Comparison of ENCODE assay signal across 25 cellular contexts in the genomic region with DNA sequence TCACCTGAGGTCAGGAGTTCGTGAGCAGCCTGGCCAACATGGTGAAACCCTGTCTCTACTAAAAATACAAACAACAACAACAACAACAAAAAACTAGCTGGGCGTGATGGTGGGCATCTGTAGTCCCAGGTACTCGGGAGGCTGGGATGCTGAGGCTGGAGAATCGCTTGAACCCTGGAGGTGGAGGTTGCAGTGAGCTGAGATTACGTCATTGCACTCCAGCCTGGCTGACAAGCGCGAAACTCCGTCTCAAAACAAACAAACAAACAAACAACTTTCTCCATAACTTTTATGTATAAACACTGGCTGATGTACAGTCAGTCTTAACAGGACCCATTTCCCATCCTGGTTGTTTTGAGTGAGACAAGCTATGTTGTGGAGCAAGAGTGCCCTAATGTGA. TPM values are rescaled to one million over a fixed set of nuclear protein-coding genes. Genes with fewer than 3 reads are reported as not detected.
DNase-seq lines count a peak whose midpoint lies in the region; ATAC-seq, FAIRE-seq and TF ChIP-seq lines count a peak whose summit lies in the region.
"Had no signal": no experiment of that assay in that cellular context is flagged by ENCODE, and none has a peak within 500 bp of the region (broad histone marks: within the 10 kb centered on the region; RNA-seq: fewer than 3 reads in every experiment).

No MANE protein-coding gene starts in this region.

- 47% methylated on average over 8 of the region's 8 CpGs for WGBS in HepG2 (ENCODE audit: low lambda C conversion rate)
- WGBS in right lobe of liver (ENCODE audit: insufficient coverage, low coverage, low lambda C conversion rate, missing lambda C conversion rate): 52% methylated on average over 6 of the region's 8 CpGs
- WGBS in K562 (ENCODE audit: insufficient coverage, low coverage, missing lambda C conversion rate): 1% methylated on average over 8 of the region's 8 CpGs
- WGBS in lung, 2 donors: 85 to 93% methylated on average over 8 of the region's 8 CpGs

- H3K4me1 ChIP-seq in HepG2 (ENCODE audit: insufficient read depth, low read length) (peaks cover 31% of the 10 kb centered on the region), right lobe of liver (no peaks in the 10 kb centered on the region), K562 (replicated peaks in 1 of 2; ENCODE audit: control insufficient read depth in 2 of 2, insufficient read depth in 2 of 2, low read length in 2 of 2) (peaks cover 0 to 8% of the 10 kb centered on the region in 2 experiments; a peak in 2 of 5 replicates), lung (ENCODE audit: control insufficient read depth in 2 of 2, insufficient read depth in 2 of 2, low read length in 2 of 2) (no peaks in the 10 kb centered on the region)
- H3K4me1 ChIP-seq: A549, BE2C, Caco-2 had no signal

- intact Hi-C loops in HepG2 (cut with micrococcal nuclease; ENCODE audit: unreplicated experiment) (no loop called here), right lobe of liver (cut with DNase I) (no loop called here), K562 (cut with micrococcal nuclease) (no loop called here)

- no peaks in the 10 kb centered on the region for H3K4me1 Mint-ChIP-seq in osteocyte (ENCODE audit: unreplicated experiment)

- H3K9me3 ChIP-seq in HepG2 (ENCODE audit: low read length): no peaks in the 10 kb centered on the region
- no peaks in the 10 kb centered on the region for H3K9me3 ChIP-seq in right lobe of liver
- H3K9me3 ChIP-seq in K562 (replicated peaks; ENCODE audit: control insufficient read depth, insufficient read depth, low read depth, low read length): no peaks in the 10 kb centered on the region
- peaks cover 0 to 1% of the 10 kb centered on the region in 2 donors for H3K9me3 ChIP-seq in lung (ENCODE audit: control insufficient read depth in 2 of 2, insufficient read depth in 1 of 2, low read length in 1 of 2)
- H3K9me3 ChIP-seq: A549, BE2C, BLaER1, Caco-2 had no signal

- FAIRE-seq in HepG2 (lab: Jason Lieb, UNC) (no peak), K562 (lab: Jason Lieb, UNC) (no peak)
- FAIRE-seq: A549, D721Med, G401.6, GM12891, GM19239 had no signal

- no peak overlapping the region for H3K4me3 Mint-ChIP-seq in osteocyte (ENCODE audit: unreplicated experiment)
- H3K4me3 Mint-ChIP-seq: CD4-positive, alpha-beta T cell; CD8-positive, alpha-beta T cell had no signal

- H2AFZ ChIP-seq in HepG2 (ENCODE audit: low read length) (no peak overlapping the region), K562 (ENCODE audit: low read depth, low read length) (no peak overlapping the region)

- no peak overlapping the region for H3K27ac Mint-ChIP-seq in osteocyte (ENCODE audit: unreplicated experiment)
- H3K27ac Mint-ChIP-seq: CD4-positive, alpha-beta T cell; CD8-positive, alpha-beta T cell had no signal

- H3K27ac ChIP-seq in HepG2 (ENCODE audit: extremely low read length, insufficient read depth, low read length): no peak overlapping the region
- no peak overlapping the region for H3K27ac ChIP-seq in right lobe of liver
- no peak overlapping the region for H3K27ac ChIP-seq in K562 (ENCODE audit: extremely low read depth, low read depth, low read length)
- no peak overlapping the region for H3K27ac ChIP-seq in lung (ENCODE audit: low read depth in 1 of 2, low read length in 1 of 2)
- H3K27ac ChIP-seq: 22Rv1, A549, BLaER1 had no signal

- H3K36me3 ChIP-seq in HepG2 (replicated peaks in 1 of 2; ENCODE audit: control insufficient read depth in 1 of 2, insufficient read depth in 2 of 2, low read length in 2 of 2) (no peaks in the 10 kb centered on the region), right lobe of liver (no peaks in the 10 kb centered on the region), K562 (ENCODE audit: control insufficient read depth, insufficient read depth, low read length) (no peaks in the 10 kb centered on the region), lung (ENCODE audit: control insufficient read depth in 2 of 2, insufficient read depth in 2 of 2, low read length in 2 of 2) (no peaks in the 10 kb centered on the region)
- H3K36me3 ChIP-seq: BE2C, BLaER1 had no signal

- no peak overlapping the region for H3K4me3 ChIP-seq in HepG2 (replicated peaks in 1 of 3; ENCODE audit: insufficient read depth in 1 of 3, low read depth in 2 of 3, low read length in 3 of 3)
- H3K4me3 ChIP-seq in right lobe of liver: no peak overlapping the region
- H3K4me3 ChIP-seq in K562: no peak overlapping the region
- no peak overlapping the region for H3K4me3 ChIP-seq in lung
- H3K4me3 ChIP-seq: A549, BLaER1 had no signal

- TF ChIP-seq EP300 in HepG2 (IDR thresholded peaks at IDR 0.05; ENCODE audit: low read depth in 2 of 2, low read length in 2 of 2): no peak
- TF ChIP-seq EP300 in HepG2 (CRISPR knock-in tag; IDR thresholded peaks at IDR 0.05; ENCODE audit: borderline replicate concordance): no peak
- TF ChIP-seq EP300 in K562 (IDR thresholded peaks at IDR 0.05; ENCODE audit: low read length): no peak

- H3K27me3 Mint-ChIP-seq in osteocyte (ENCODE audit: unreplicated experiment): no peaks in the 10 kb centered on the region
- H3K27me3 Mint-ChIP-seq: CD4-positive, alpha-beta T cell had no signal

- no peaks in the 10 kb centered on the region for H3K9me3 Mint-ChIP-seq in osteocyte (ENCODE audit: unreplicated experiment)
- H3K9me3 Mint-ChIP-seq: CD4-positive, alpha-beta T cell; CD8-positive, alpha-beta T cell had no signal

- DNase-seq in HepG2 (ENCODE audit: low spot score): no peak
- DNase-seq in right lobe of liver: no peak
- no peak for DNase-seq in K562 (ENCODE audit: extremely low read depth in 1 of 4, low spot score in 3 of 4)
- peak; percentile 5 for DNase-seq in lung (ENCODE audit: low spot score)
- peak; percentile 25 for DNase-seq in osteocyte (ENCODE audit: extremely low spot score, unreplicated experiment)
- DNase-seq in cerebellar cortex (ENCODE audit: low spot score): no peak
- DNase-seq in T-helper 1 cell: no peak
- DNase-seq: AML-193; BE2C; C1 segment of cervical spinal cord; Caco-2; Calu3; CD4-positive, alpha-beta T cell; DMS79 treated with DMSO at 0.1 percent for 48 hours; GF-D8 had no signal

- H3K27me3 ChIP-seq in HepG2 (ENCODE audit: control insufficient read depth in 1 of 2, insufficient read depth in 2 of 2, low read length in 2 of 2) (no peaks in the 10 kb centered on the region; a peak in 1 of 5 replicates), right lobe of liver (no peaks in the 10 kb centered on the region), K562 (ENCODE audit: control insufficient read depth in 2 of 2, insufficient read depth in 2 of 2, low read length in 2 of 2) (peaks cover 0 to 6% of the 10 kb centered on the region in 2 experiments; a peak in 2 of 5 replicates), lung (ENCODE audit: control insufficient read depth, insufficient read depth) (no peaks in the 10 kb centered on the region)
- H3K27me3 ChIP-seq: BLaER1 had no signal

- TF ChIP-seq CTCF in HepG2 (CRISPR knock-in tag; IDR thresholded peaks at IDR 0.05) (no peak), right lobe of liver (IDR thresholded peaks at IDR 0.05) (no peak), K562 (IDR thresholded peaks at IDR 0.05 in 2 of 3, conservative IDR thresholded peaks at IDR 0.05 in 1 of 3; ENCODE audit: insufficient read depth in 2 of 3, low read depth in 1 of 3, low read length in 3 of 3) (no peak), lung (IDR thresholded peaks at IDR 0.05; ENCODE audit: control extremely low read depth, extremely low read depth) (no peak), osteocyte (IDR thresholded peaks at IDR 0.05) (no peak)

- H3K9me1 ChIP-seq in K562 (ENCODE audit: control insufficient read depth, insufficient read depth, low read length): no peaks in the 10 kb centered on the region

- POLR2A ChIA-PET in HepG2 (lab: Yijun Ruan, JAX): no interaction called here
- POLR2A ChIA-PET in K562 (lab: Yijun Ruan, JAX): interaction anchor here (0.8 kb wide), 1 partner anchor 13 kb away, joined by 3 read pairs; no protein-coding TSS in a partner anchor

- no peak overlapping the region for H3K4me2 ChIP-seq in HepG2 (ENCODE audit: low read depth, low read length)
- H3K4me2 ChIP-seq in K562 (ENCODE audit: insufficient read depth, low read length): no peak overlapping the region
- H3K4me2 ChIP-seq: A549, BLaER1 had no signal

- H3K36me3 Mint-ChIP-seq in osteocyte (ENCODE audit: unreplicated experiment): no peaks in the 10 kb centered on the region
- H3K36me3 Mint-ChIP-seq: CD8-positive, alpha-beta T cell had no signal

- no peak for TF ChIP-seq RAD21 in HepG2 (CRISPR knock-in tag; IDR thresholded peaks at IDR 0.05)
- no peak for TF ChIP-seq RAD21 in K562 (CRISPR knock-in tag; conservative IDR thresholded peaks at IDR 0.05 in 1 of 2, IDR thresholded peaks at IDR 0.05 in 1 of 2)

- H3K9ac ChIP-seq in HepG2 (ENCODE audit: insufficient read depth, low read depth, low read length) (no peak overlapping the region), K562 (ENCODE audit: insufficient read depth in 1 of 2, low read depth in 2 of 2, low read length in 2 of 2) (no peak overlapping the region)
- H3K9ac ChIP-seq: BLaER1 had no signal

- TF ChIP-seq POLR2A in HepG2 (IDR thresholded peaks at IDR 0.05; ENCODE audit: insufficient read depth in 1 of 2, low read depth in 2 of 2, low read length in 2 of 2): no peak
- no peak for TF ChIP-seq POLR2A in right lobe of liver (IDR thresholded peaks at IDR 0.05)
- TF ChIP-seq POLR2A in K562 (conservative IDR thresholded peaks at IDR 0.05): no peak

- H3K79me2 ChIP-seq in HepG2 (ENCODE audit: insufficient read depth, low read length) (no peaks in the 10 kb centered on the region), K562 (ENCODE audit: control insufficient read depth, insufficient read depth, low read length) (no peaks in the 10 kb centered on the region)

- CTCF ChIA-PET in HepG2 (lab: Yijun Ruan, JAX; ENCODE audit: low intra/inter-chr PET ratio, low total read pairs) (no interaction called here), K562 (lab: Yijun Ruan, JAX; ENCODE audit: low intra/inter-chr PET ratio) (no interaction called here)

- ATAC-seq in HepG2: no peak
- no peak for ATAC-seq in right lobe of liver
- ATAC-seq in K562: no peak
- no peak for ATAC-seq in lung (ENCODE audit: insufficient read depth, low FRiP score)
- ATAC-seq in GM21423 (IDR thresholded peaks at IDR 0.05; ENCODE audit: unreplicated experiment): no peak
- ATAC-seq: A549; CD8-positive, alpha-beta T cell had no signal

- H4K20me1 ChIP-seq in HepG2 (ENCODE audit: insufficient read depth, low read length): no peaks in the 10 kb centered on the region
- H4K20me1 ChIP-seq in K562 (replicated peaks; ENCODE audit: control insufficient read depth, insufficient read depth, low read length): no peaks in the 10 kb centered on the region; the same call in 1 of the 2 replicates
- H4K20me1 ChIP-seq: BLaER1 had no signal

- BruUV-seq in HepG2 (replicated peaks; lab: Mats Ljungman, UMichigan) (no TSS peak), K562 (replicated peaks; lab: Mats Ljungman, UMichigan) (no TSS peak)

- in situ Hi-C loops in HepG2 (cut with HindIII; ENCODE audit: extremely low pct_ligation_motif_present, low pct_unique_long_range_greater_than_20kb): no loop called here
- in situ Hi-C loops in K562 (cut with MboI): loop anchor here (25.0 kb wide), 1 partner anchor 778 kb away; no protein-coding TSS in a partner anchor

RNA-seq across cellular contexts. Expression of a gene that starts 5.8 kb away (rescaled TPM):
- total RNA-seq in HepG2 (2016; rRNA removed; fragmentation: Illumina TruSeq; extraction: Trizol): not detected in 2 replicates
- not detected in 2 replicates for total RNA-seq in HepG2 (2016; cell fraction: cytosol; rRNA removed; fragmentation: Illumina TruSeq; extraction: Trizol; ENCODE audit: low read depth)
- not detected in 2 replicates for total RNA-seq in HepG2 (2016; cell fraction: insoluble cytoplasmic fraction; rRNA removed; fragmentation: Illumina TruSeq; extraction: Trizol)
- total RNA-seq in HepG2 (2016; cell fraction: membrane; rRNA removed; fragmentation: Illumina TruSeq; extraction: Trizol): not detected in 2 replicates
- total RNA-seq in HepG2 (2016; cell fraction: nucleus; rRNA removed; fragmentation: Illumina TruSeq; extraction: Trizol): not detected in 2 replicates
- not detected in 2 replicates for polyA plus RNA-seq in HepG2 (2011; rRNA removed)
- polyA plus RNA-seq in HepG2 (2011; cell fraction: cytosol; rRNA removed): not detected in 2 replicates
- not detected in 2 replicates for polyA plus RNA-seq in HepG2 (2011; cell fraction: nucleus; rRNA removed)
- polyA plus RNA-seq in HepG2 (2012): not detected in 2 replicates
- not detected in 2 replicates for polyA plus RNA-seq in HepG2 (2016; cell fraction: cytosol; fragmentation: Illumina TruSeq; extraction: Trizol; ENCODE audit: low read depth)
- not detected in 2 replicates for polyA plus RNA-seq in HepG2 (2016; cell fraction: insoluble cytoplasmic fraction; fragmentation: Illumina TruSeq; extraction: Trizol; ENCODE audit: low read depth)
- not detected in 2 replicates for polyA plus RNA-seq in HepG2 (2016; cell fraction: membrane; fragmentation: Illumina TruSeq; extraction: Trizol; ENCODE audit: low read depth)
- polyA plus RNA-seq in HepG2 (2016; cell fraction: nucleus; fragmentation: Illumina TruSeq; extraction: Trizol; ENCODE audit: insufficient read depth, low read depth): not detected in 2 replicates
- polyA minus RNA-seq in HepG2 (2011; rRNA and poly(A)+ RNA removed; ENCODE audit: low replicate concordance): not detected in 2 replicates
- polyA minus RNA-seq in HepG2 (2011; cell fraction: cytosol; rRNA and poly(A)+ RNA removed): not detected in 2 replicates
- not detected in 2 replicates for polyA minus RNA-seq in HepG2 (2011; cell fraction: nucleus; rRNA and poly(A)+ RNA removed)
- not detected for total RNA-seq in right lobe of liver
- total RNA-seq in K562 (2011; cell fraction: chromatin; rRNA removed; ENCODE audit: low replicate concordance): not detected in 2 replicates
- not detected in 2 replicates for total RNA-seq in K562 (2011; cell fraction: nucleolus; rRNA removed)
- total RNA-seq in K562 (2011; cell fraction: nucleoplasm; rRNA removed): not detected in 2 replicates
- not detected in 2 replicates for total RNA-seq in K562 (2014; rRNA removed)
- total RNA-seq in K562 (2014; rRNA removed; fragmentation: Illumina TruSeq; extraction: Trizol): not detected in 2 replicates
- total RNA-seq in K562 (2015; rRNA removed; fragmentation: Illumina TruSeq; extraction: Trizol): not detected in 2 replicates
- total RNA-seq in K562 (2021): not detected in 2 replicates
- not detected in 2 replicates for polyA plus RNA-seq in K562 (2011; rRNA removed)
- not detected in 2 replicates for polyA plus RNA-seq in K562 (2011; cell fraction: cytosol; rRNA removed)
- not detected in 2 replicates for polyA plus RNA-seq in K562 (2011; cell fraction: nucleus; rRNA removed)
- polyA plus RNA-seq in K562 (2012): not detected in 2 replicates
- polyA plus RNA-seq in K562 (2014; fragmentation: Illumina TruSeq; extraction: Trizol): not detected in 2 replicates
- polyA plus RNA-seq in K562 (2014; fragmentation: Nextera tagmentation; extraction: Ambion mirVana): not detected
- not detected in 2 replicates for polyA plus RNA-seq in K562 (2014; rRNA removed)
- polyA minus RNA-seq in K562 (2011; rRNA and poly(A)+ RNA removed): not detected in 2 replicates
- polyA minus RNA-seq in K562 (2011; cell fraction: cytosol; rRNA and poly(A)+ RNA removed): not detected in 2 replicates
- polyA minus RNA-seq in K562 (2011; cell fraction: nucleus; rRNA and poly(A)+ RNA removed): not detected in 2 replicates
- total RNA-seq in lung: not detected
- polyA plus RNA-seq in lung: not detected
- not detected in 2 replicates for total RNA-seq in osteocyte
- total RNA-seq: A172; Caco-2; Calu3; CD4-positive, alpha-beta T cell; CD8-positive, alpha-beta T cell had no signal
- polyA plus RNA-seq: A549 had no signal

RNA-seq across cellular contexts. Expression of a gene that starts 31.4 kb away (rescaled TPM):
- total RNA-seq in HepG2 (2016; rRNA removed; fragmentation: Illumina TruSeq; extraction: Trizol): 5.6 and 17.8 TPM in 2 replicates
- total RNA-seq in HepG2 (2016; cell fraction: cytosol; rRNA removed; fragmentation: Illumina TruSeq; extraction: Trizol; ENCODE audit: low read depth): 1.5 and 1.8 TPM in 2 replicates
- 5.2 and 19.4 TPM in 2 replicates for total RNA-seq in HepG2 (2016; cell fraction: insoluble cytoplasmic fraction; rRNA removed; fragmentation: Illumina TruSeq; extraction: Trizol)
- 3.3 and 3.5 TPM in 2 replicates for total RNA-seq in HepG2 (2016; cell fraction: membrane; rRNA removed; fragmentation: Illumina TruSeq; extraction: Trizol)
- total RNA-seq in HepG2 (2016; cell fraction: nucleus; rRNA removed; fragmentation: Illumina TruSeq; extraction: Trizol): 31.5 and 33.3 TPM in 2 replicates
- 22.8 and 36.6 TPM in 2 replicates for polyA plus RNA-seq in HepG2 (2011; rRNA removed)
- polyA plus RNA-seq in HepG2 (2011; cell fraction: cytosol; rRNA removed): 8.9 and 9.0 TPM in 2 replicates
- polyA plus RNA-seq in HepG2 (2011; cell fraction: nucleus; rRNA removed): 112 and 139 TPM in 2 replicates
- 18.0 and 18.4 TPM in 2 replicates for polyA plus RNA-seq in HepG2 (2012)
- polyA plus RNA-seq in HepG2 (2016; cell fraction: cytosol; fragmentation: Illumina TruSeq; extraction: Trizol; ENCODE audit: low read depth): 0.71 and 0.78 TPM in 2 replicates
- polyA plus RNA-seq in HepG2 (2016; cell fraction: insoluble cytoplasmic fraction; fragmentation: Illumina TruSeq; extraction: Trizol; ENCODE audit: low read depth): 3.8 and 5.7 TPM in 2 replicates
- polyA plus RNA-seq in HepG2 (2016; cell fraction: membrane; fragmentation: Illumina TruSeq; extraction: Trizol; ENCODE audit: low read depth): 1.4 and 1.6 TPM in 2 replicates
- polyA plus RNA-seq in HepG2 (2016; cell fraction: nucleus; fragmentation: Illumina TruSeq; extraction: Trizol; ENCODE audit: insufficient read depth, low read depth): 55.9 and 57.1 TPM in 2 replicates
- 4.2 and 53.5 TPM in 2 replicates for polyA minus RNA-seq in HepG2 (2011; rRNA and poly(A)+ RNA removed; ENCODE audit: low replicate concordance)
- 6.2 and 7.0 TPM in 2 replicates for polyA minus RNA-seq in HepG2 (2011; cell fraction: cytosol; rRNA and poly(A)+ RNA removed)
- 92.7 and 137 TPM in 2 replicates for polyA minus RNA-seq in HepG2 (2011; cell fraction: nucleus; rRNA and poly(A)+ RNA removed)
- total RNA-seq in right lobe of liver: 100 to 1,000 TPM; 186 to 573 (median 245) TPM
- total RNA-seq in K562 (2011; cell fraction: chromatin; rRNA removed; ENCODE audit: low replicate concordance): not detected in 2 replicates
- not detected in 2 replicates for total RNA-seq in K562 (2011; cell fraction: nucleolus; rRNA removed)
- total RNA-seq in K562 (2011; cell fraction: nucleoplasm; rRNA removed): not detected in 2 replicates
- total RNA-seq in K562 (2014; rRNA removed): not detected in 2 replicates
- total RNA-seq in K562 (2014; rRNA removed; fragmentation: Illumina TruSeq; extraction: Trizol): not detected in 2 replicates
- total RNA-seq in K562 (2015; rRNA removed; fragmentation: Illumina TruSeq; extraction: Trizol): 0.15 and 0.40 TPM in 2 replicates
- 0.16 TPM in 1 of 2 replicates, not detected in the other for total RNA-seq in K562 (2021)
- 0.19 TPM in 1 of 2 replicates, not detected in the other for polyA plus RNA-seq in K562 (2011; rRNA removed)
- 0.03 TPM in 1 of 2 replicates, not detected in the other for polyA plus RNA-seq in K562 (2011; cell fraction: cytosol; rRNA removed)
- polyA plus RNA-seq in K562 (2011; cell fraction: nucleus; rRNA removed): 0.06 and 0.07 TPM in 2 replicates
- 0.04 and 0.10 TPM in 2 replicates for polyA plus RNA-seq in K562 (2012)
- not detected in 2 replicates for polyA plus RNA-seq in K562 (2014; fragmentation: Illumina TruSeq; extraction: Trizol)
- under 1 TPM in 1 of 2 experiments, not detected in 1; 0.01 TPM for polyA plus RNA-seq in K562 (2014; fragmentation: Nextera tagmentation; extraction: Ambion mirVana)
- polyA plus RNA-seq in K562 (2014; rRNA removed): not detected in 2 replicates
- polyA minus RNA-seq in K562 (2011; rRNA and poly(A)+ RNA removed): not detected in 2 replicates
- not detected in 2 replicates for polyA minus RNA-seq in K562 (2011; cell fraction: cytosol; rRNA and poly(A)+ RNA removed)
- 0.13 TPM in 1 of 2 replicates, not detected in the other for polyA minus RNA-seq in K562 (2011; cell fraction: nucleus; rRNA and poly(A)+ RNA removed)
- total RNA-seq in lung: 1 to 10 TPM; 1.1 to 1.7 TPM
- polyA plus RNA-seq in lung: 1 to 10 TPM in 1 of 2 donors, under 1 TPM in 1; 0.20 to 1.4 TPM
- total RNA-seq in osteocyte: not detected in 2 replicates
- total RNA-seq: CD4-positive, alpha-beta T cell; CD8-positive, alpha-beta T cell had no signal

Comparison
In these comparisons a context has a peak if more than half of its experiments do, and no peak if none do; other contexts are left out.
1. RNA of a gene that starts 31.4 kb away (total RNA-seq): 186 to 573 TPM in right lobe of liver; 1.5 to 33.3 TPM in HepG2, 1.1 to 1.7 TPM in lung, 0.15 to 0.40 TPM in K562 and not detected in osteocyte; every median in the first group is over 4 times any median in the second.
2. DNase-seq: peak in lung (single experiment) and osteocyte (single experiment); none in HepG2 (single experiment), right lobe of liver (0 of 3), K562 (0 of 4), cerebellar cortex (single experiment) and T-helper 1 cell (0 of 5).